ENCODE assay signal across 8 cellular contexts in genomic region chr4:168923526-168924194, GRCh38.
DNase-seq lines count a peak whose midpoint lies in the region; ATAC-seq and TF ChIP-seq lines count a peak whose summit lies in the region.

No MANE protein-coding gene starts in this region.

- H3K27ac ChIP-seq in C4-2B: no peak overlapping the region

- peak; percentile 32 for DNase-seq in GM19238 (ENCODE audit: insufficient read length, low spot score)
- peak; percentile 75 to 86 for DNase-seq in NCI-H524 (lab: John Stamatoyannopoulos, UW)
- DNase-seq in activated CD4-positive, alpha-beta T cell treated with anti-CD3 and anti-CD28 coated beads for 4 hours: peak; percentile 53 to 59
- peak; percentile 63 for DNase-seq in ecto neural progenitor cell (ENCODE audit: low spot score)
- DNase-seq in medulla oblongata (ENCODE audit: extremely low spot score): peak; percentile 93
- peak; percentile 2 to 15 for DNase-seq in stimulated activated CD8-positive, alpha-beta memory T cell treated with anti-CD3 and anti-CD28 coated beads, Interleukin-7, amount 100 ng/mL, for 1 hour (ENCODE audit: low read depth in 2 of 2)

- peak; percentile 86 for ATAC-seq in HG03460 (IDR thresholded peaks at IDR 0.05; ENCODE audit: unreplicated experiment)

- TF ChIP-seq CTCF in C4-2B (conservative IDR thresholded peaks at IDR 0.05): peak; percentile 88

Comparison
In these comparisons a context has a peak if more than half of its experiments do, and no peak if none do; other contexts are left out.
1. DNase-seq: peak in every context shown above with its lines; median percentile 93 in medulla oblongata; 80 in NCI-H524; 63 in ecto neural progenitor cell; 56 in activated CD4-positive, alpha-beta T cell treated with anti-CD3 and anti-CD28 coated beads for 4 hours; 32 in GM19238; 8 in stimulated activated CD8-positive, alpha-beta memory T cell treated with anti-CD3 and anti-CD28 coated beads, Interleukin-7, amount 100 ng/mL, for 1 hour.